In the genomic region with DNA sequence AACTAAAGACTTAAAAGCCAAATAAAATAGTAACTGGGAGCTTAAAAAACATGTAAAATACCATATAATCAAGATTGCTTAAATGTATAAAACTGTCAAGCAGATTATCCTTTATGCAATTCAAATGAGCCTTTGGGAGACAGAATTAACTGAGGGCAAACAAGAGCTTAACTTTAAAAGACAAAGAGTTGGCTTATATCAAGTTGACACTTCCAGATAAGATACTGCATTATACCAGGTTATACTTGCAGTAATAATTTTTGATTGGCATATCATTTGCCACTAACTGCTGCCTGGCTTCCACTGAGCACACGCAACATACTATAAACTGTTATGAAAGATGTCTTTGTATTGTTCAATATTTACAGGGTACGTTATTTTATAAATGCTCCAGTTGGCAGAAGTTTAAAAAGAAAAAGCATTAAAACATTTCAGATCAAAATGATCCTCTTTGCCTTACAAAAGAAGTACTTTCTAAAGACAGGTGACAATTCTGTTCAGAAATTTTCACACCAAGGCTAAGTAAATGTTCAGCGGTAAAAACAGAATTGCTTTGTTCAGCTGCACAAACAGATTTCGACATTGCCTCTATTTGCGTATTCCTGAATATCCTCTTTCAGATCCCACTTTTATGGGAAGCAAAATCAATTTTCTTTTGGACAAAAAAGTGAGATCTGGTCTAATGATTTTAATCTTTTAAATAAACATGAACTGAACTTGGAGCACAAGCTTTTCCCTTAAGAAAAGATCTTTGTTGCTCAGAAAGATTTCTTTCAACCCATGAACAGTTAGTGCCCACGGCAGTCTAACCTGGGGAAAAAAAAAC, we compare ENCODE assay signal across 16 cellular contexts. TPM values are rescaled to one million over a fixed set of nuclear protein-coding genes. Genes with fewer than 3 reads are reported as not detected.
DNase-seq lines count a peak whose midpoint lies in the region; ATAC-seq, FAIRE-seq and TF ChIP-seq lines count a peak whose summit lies in the region.
"Had no signal": no experiment of that assay in that cellular context is flagged by ENCODE, and none has a peak within 500 bp of the region (broad histone marks: within the 10 kb centered on the region; RNA-seq: fewer than 3 reads in every experiment).

No MANE protein-coding gene starts in this region.

- no peaks in the 10 kb centered on the region for H3K9me3 ChIP-seq in tibial artery

- no peaks in the 10 kb centered on the region for H3K9me3 Mint-ChIP-seq in WTC11
- H3K9me3 Mint-ChIP-seq in nephron, result no peaks in the 10 kb centered on the region

- DNase-seq in DMS53 (lab: John Stamatoyannopoulos, UW), result peak; percentile 83
- peak; percentile 80 for DNase-seq in NCI-H146 treated with DMSO at 0.1 percent for 48 hours (lab: John Stamatoyannopoulos, UW; ENCODE audit: unreplicated experiment)
- no peak for DNase-seq in WTC11 (ENCODE audit: low spot score)
- DNase-seq in HK-2 (ENCODE audit: unreplicated experiment), result no peak
- DNase-seq in D721Med (ENCODE audit: insufficient read length, low spot score), result no peak
- DNase-seq in tibial artery, result no peak
- DNase-seq: activated naive CD4-positive, alpha-beta T cell treated with Interleukin-2 at 50 U/mL for 16 hours; kidney glomerular epithelial cell; stimulated activated CD4-positive, alpha-beta T cell treated with anti-CD3 and anti-CD28 coated beads, Interleukin-2, amount 100 ng/mL, for 48 hours had no signal

- no peak for ATAC-seq in WTC11
- no peak for ATAC-seq in GM21576 (IDR thresholded peaks at IDR 0.05; ENCODE audit: unreplicated experiment)

- H3K4me1 ChIP-seq in tibial artery, result no peaks in the 10 kb centered on the region

- no peak for FAIRE-seq in D721Med (lab: Jason Lieb, UNC)
- FAIRE-seq: endothelial cell of umbilical vein, H54 had no signal

- POLR2A ChIA-PET in WTC11 (lab: Charles Lee), result no interaction called here

- H3K36me3 ChIP-seq in tibial artery, result no peaks in the 10 kb centered on the region
- H3K36me3 ChIP-seq: cardiac muscle cell had no signal

- TF ChIP-seq CTCF in WTC11 (IDR thresholded peaks at IDR 0.05) (no peak), nephron (IDR thresholded peaks at IDR 0.05; ENCODE audit: unreplicated experiment in 3 of 3) (no peak), D721Med (IDR thresholded peaks at IDR 0.05; ENCODE audit: insufficient read depth, missing control alignments) (no peak), tibial artery (IDR thresholded peaks at IDR 0.05) (no peak)

- no peak overlapping the region for H3K4me3 ChIP-seq in tibial artery
- H3K4me3 ChIP-seq: cardiac muscle cell had no signal

- no peak overlapping the region for H3K27ac ChIP-seq in tibial artery
- H3K27ac ChIP-seq: cardiac muscle cell had no signal

- no peaks in the 10 kb centered on the region for H3K27me3 Mint-ChIP-seq in WTC11 (ENCODE audit: low read depth)
- H3K27me3 Mint-ChIP-seq in nephron (ENCODE audit: low read depth), result peaks cover 18% of the 10 kb centered on the region

- H3K4me1 Mint-ChIP-seq in WTC11, result peaks cover 68% of the 10 kb centered on the region
- peaks cover 58% of the 10 kb centered on the region for H3K4me1 Mint-ChIP-seq in nephron

- CTCF ChIA-PET in WTC11 (lab: Charles Lee), result no interaction called here

- no peak overlapping the region for H3K27ac Mint-ChIP-seq in WTC11
- H3K27ac Mint-ChIP-seq in nephron, result peak overlapping the region in 2 of 3 experiments; percentile 52 to 77

- H3K4me3 Mint-ChIP-seq in WTC11 (no peak overlapping the region), nephron (no peak overlapping the region)

- H3K36me3 Mint-ChIP-seq in WTC11 (peaks cover 3% of the 10 kb centered on the region; the same call in 1 of the 2 replicates), nephron (ENCODE audit: low read depth) (no peaks in the 10 kb centered on the region)

- H3K27me3 ChIP-seq in tibial artery, result no peaks in the 10 kb centered on the region
- H3K27me3 ChIP-seq: cardiac muscle cell had no signal

- intact Hi-C loops in tibial artery (cut with DNase I; ENCODE audit: low total_unique reads), result no loop called here

TF ChIP-seq in WTC11, 78 proteins besides CTCF, POLR2A, EP300 and RAD21:
- TF ChIP-seq GABPB1 (CRISPR knock-in tag; IDR thresholded peaks at IDR 0.05), result peak; percentile 91
- TF ChIP-seq, protein P1, sequence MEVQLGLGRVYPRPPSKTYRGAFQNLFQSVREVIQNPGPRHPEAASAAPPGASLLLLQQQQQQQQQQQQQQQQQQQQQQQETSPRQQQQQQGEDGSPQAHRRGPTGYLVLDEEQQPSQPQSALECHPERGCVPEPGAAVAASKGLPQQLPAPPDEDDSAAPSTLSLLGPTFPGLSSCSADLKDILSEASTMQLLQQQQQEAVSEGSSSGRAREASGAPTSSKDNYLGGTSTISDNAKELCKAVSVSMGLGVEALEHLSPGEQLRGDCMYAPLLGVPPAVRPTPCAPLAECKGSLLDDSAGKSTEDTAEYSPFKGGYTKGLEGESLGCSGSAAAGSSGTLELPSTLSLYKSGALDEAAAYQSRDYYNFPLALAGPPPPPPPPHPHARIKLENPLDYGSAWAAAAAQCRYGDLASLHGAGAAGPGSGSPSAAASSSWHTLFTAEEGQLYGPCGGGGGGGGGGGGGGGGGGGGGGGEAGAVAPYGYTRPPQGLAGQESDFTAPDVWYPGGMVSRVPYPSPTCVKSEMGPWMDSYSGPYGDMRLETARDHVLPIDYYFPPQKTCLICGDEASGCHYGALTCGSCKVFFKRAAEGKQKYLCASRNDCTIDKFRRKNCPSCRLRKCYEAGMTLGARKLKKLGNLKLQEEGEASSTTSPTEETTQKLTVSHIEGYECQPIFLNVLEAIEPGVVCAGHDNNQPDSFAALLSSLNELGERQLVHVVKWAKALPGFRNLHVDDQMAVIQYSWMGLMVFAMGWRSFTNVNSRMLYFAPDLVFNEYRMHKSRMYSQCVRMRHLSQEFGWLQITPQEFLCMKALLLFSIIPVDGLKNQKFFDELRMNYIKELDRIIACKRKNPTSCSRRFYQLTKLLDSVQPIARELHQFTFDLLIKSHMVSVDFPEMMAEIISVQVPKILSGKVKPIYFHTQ (CRISPR knock-in tag; IDR thresholded peaks at IDR 0.05), result no peak

RNA-seq across cellular contexts. Expression of a gene that starts 50.7 kb away (rescaled TPM):
- 17.6 to 20.2 TPM (median 19.3 TPM) in 3 replicates for total RNA-seq in WTC11 (2021)
- total RNA-seq: endothelial cell of umbilical vein, glomerular endothelial cell, LHCN-M2 had no signal

Comparison
In these comparisons a context has a peak if more than half of its experiments do, and no peak if none do; other contexts are left out.
1. DNase-seq: peak in DMS53 (single experiment) and NCI-H146 treated with DMSO at 0.1 percent for 48 hours (single experiment); none in WTC11 (single experiment), HK-2 (single experiment), D721Med (single experiment) and tibial artery (0 of 2).